Comparison of ENCODE assay signal across 23 cellular contexts in genomic region chr16:54519161-54519685, GRCh38.
"Had no signal": no experiment of that assay in that cellular context is flagged by ENCODE, and none has a peak within 500 bp of the region (broad histone marks: within the 10 kb centered on the region; RNA-seq: fewer than 3 reads in every experiment).

No MANE protein-coding gene starts in this region.

- H3K36me3 Mint-ChIP-seq: naive thymus-derived CD4-positive, alpha-beta T cell; neural progenitor cell; type B pancreatic cell had no signal

- H3K4me3 Mint-ChIP-seq: naive thymus-derived CD4-positive, alpha-beta T cell; nephron; neural progenitor cell; stimulated activated naive CD8-positive, alpha-beta T cell treated with anti-CD3 and anti-CD28 coated beads, Interleukin-15, amount 100 ng/mL, for 72 hours; type B pancreatic cell had no signal

- H3K9me3 ChIP-seq: right lobe of liver, thyroid gland had no signal

- H3K4me3 ChIP-seq: esophagus squamous epithelium, gastroesophageal sphincter, heart left ventricle, hepatocyte, left lung, neural progenitor cell, right lobe of liver, thyroid gland had no signal

- H3K27me3 Mint-ChIP-seq: progenitor cell of endocrine pancreas had no signal

- H3K4me1 Mint-ChIP-seq: naive thymus-derived CD4-positive, alpha-beta T cell; nephron; neural progenitor cell; stimulated activated naive CD8-positive, alpha-beta T cell treated with anti-CD3 and anti-CD28 coated beads, Interleukin-15, amount 100 ng/mL, for 72 hours had no signal

- ATAC-seq: foreskin keratinocyte; gastroesophageal sphincter; heart left ventricle; left cardiac atrium; left lung; naive thymus-derived CD4-positive, alpha-beta T cell; right lobe of liver; stimulated activated naive CD8-positive, alpha-beta T cell treated with anti-CD3 and anti-CD28 coated beads, Interleukin-15, amount 100 ng/mL, for 72 hours had no signal

- H3K27ac Mint-ChIP-seq: naive thymus-derived CD4-positive, alpha-beta T cell; nephron; neural progenitor cell; progenitor cell of endocrine pancreas; stimulated activated naive CD8-positive, alpha-beta T cell treated with anti-CD3 and anti-CD28 coated beads, Interleukin-15, amount 100 ng/mL, for 72 hours; type B pancreatic cell had no signal

- DNase-seq: dermis blood vessel endothelial cell; effector memory CD4-positive, alpha-beta T cell; erythroblast; esophagus squamous epithelium; foreskin keratinocyte; heart left ventricle; left cardiac atrium; left lung; midbrain; naive thymus-derived CD4-positive, alpha-beta T cell; right lobe of liver; small intestine; stimulated activated CD4-positive, alpha-beta T cell treated with anti-CD3 and anti-CD28 coated beads, Interleukin-15, amount 100 ng/mL, for 24 hours; stimulated activated CD4-positive, alpha-beta T cell treated with anti-CD3 and anti-CD28 coated beads, Interleukin-2, amount 100 ng/mL, for 48 hours; stimulated activated naive CD4-positive, alpha-beta T cell; stimulated activated naive CD8-positive, alpha-beta T cell treated with anti-CD3 and anti-CD28 coated beads, Interleukin-15, amount 100 ng/mL, for 72 hours; thyroid gland had no signal
